In genomic region chr16:11560701-11561439, GRCh38 we compare ENCODE assay signal across 7 cellular contexts. TPM values are rescaled to one million over a fixed set of nuclear protein-coding genes. Genes with fewer than 3 reads are reported as not detected.
DNase-seq lines count a peak whose midpoint lies in the region; ATAC-seq and TF ChIP-seq lines count a peak whose summit lies in the region.

No MANE protein-coding gene starts in this region.

- H3K27me3 ChIP-seq in lower lobe of right lung (ENCODE audit: low read depth): no peaks in the 10 kb centered on the region

- DNase-seq in T-helper 2 cell (peak in 4 of 5 experiments; percentile 10 to 92 (median 75)), amniotic epithelial cell (ENCODE audit: low read depth) (peak; percentile 10), lower lobe of right lung (no peak), NCI-H748 (lab: John Stamatoyannopoulos, UW; ENCODE audit: unreplicated experiment) (no peak), NCI-H226 (no peak)
- peak; percentile 58 for DNase-seq in stimulated activated naive CD8-positive, alpha-beta T cell treated with anti-CD3 and anti-CD28 coated beads, Interleukin-15, Interleukin-2, amounts not matched to agents 100 U/mL and 50 U/mL, for 24 hours

- no peak overlapping the region for H3K4me3 ChIP-seq in lower lobe of right lung

- peaks cover 28% of the 10 kb centered on the region for H3K36me3 ChIP-seq in lower lobe of right lung

- intact Hi-C loops in lower lobe of right lung (cut with DNase I): no loop called here

- H3K9me3 ChIP-seq in lower lobe of right lung: peaks cover 4% of the 10 kb centered on the region

- no peak for TF ChIP-seq CTCF in lower lobe of right lung (IDR thresholded peaks at IDR 0.05)

- peak overlapping the region; percentile 65 for H3K27ac ChIP-seq in lower lobe of right lung

- H3K4me1 ChIP-seq in lower lobe of right lung: peaks cover 63% of the 10 kb centered on the region

- ATAC-seq in lower lobe of right lung (peak; percentile 69), HG03039 (IDR thresholded peaks at IDR 0.05; ENCODE audit: unreplicated experiment) (no peak)
- ATAC-seq in stimulated activated naive CD8-positive, alpha-beta T cell treated with anti-CD3 and anti-CD28 coated beads, Interleukin-15, Interleukin-2, amounts not matched to agents 100 U/mL and 50 U/mL, for 24 hours: peak; percentile 95

RNA-seq across cellular contexts. Expression of gene LITAF, which starts 25.8 kb away (rescaled TPM):
- 281 TPM for total RNA-seq in lower lobe of right lung

Comparison
In these comparisons a context has a peak if more than half of its experiments do, and no peak if none do; other contexts are left out.
1. DNase-seq: peak in T-helper 2 cell (4 of 5), amniotic epithelial cell (single experiment) and stimulated activated naive CD8-positive, alpha-beta T cell treated with anti-CD3 and anti-CD28 coated beads, Interleukin-15, Interleukin-2, amounts not matched to agents 100 U/mL and 50 U/mL, for 24 hours (single experiment); none in lower lobe of right lung (single experiment), NCI-H748 (single experiment) and NCI-H226 (single experiment).